In genomic region chr19:29587518-29587986, GRCh38 we compare ENCODE assay signal across 10 cellular contexts. TPM values are rescaled to one million over a fixed set of nuclear protein-coding genes. Genes with fewer than 3 reads are reported as not detected.
DNase-seq lines count a peak whose midpoint lies in the region; ATAC-seq, FAIRE-seq and TF ChIP-seq lines count a peak whose summit lies in the region.
"Had no signal": no experiment of that assay in that cellular context is flagged by ENCODE, and none has a peak within 500 bp of the region (broad histone marks: within the 10 kb centered on the region; RNA-seq: fewer than 3 reads in every experiment).

No MANE protein-coding gene starts in this region.

- H3K27me3 ChIP-seq in Peyer's patch, result no peaks in the 10 kb centered on the region
- peaks cover 4% of the 10 kb centered on the region for H3K27me3 ChIP-seq in astrocyte (ENCODE audit: insufficient read depth, low read length)

- CTCF ChIA-PET in A549 (lab: Yijun Ruan, JAX), result interaction anchor here (1.2 to 3.3 kb wide), 5 partner anchors 10 to 120 kb away, joined by 3 to 28 read pairs (median 4); partner anchors contain the start of gene POP4

- no peaks in the 10 kb centered on the region for H3K79me2 ChIP-seq in astrocyte (ENCODE audit: insufficient read depth, low read length)

- TF ChIP-seq POLR2A in A549 (IDR thresholded peaks at IDR 0.05; ENCODE audit: low read length) (no peak), Peyer's patch (IDR thresholded peaks at IDR 0.05) (no peak)

- H3K4me3 ChIP-seq in A549, result no peak overlapping the region
- no peak overlapping the region for H3K4me3 ChIP-seq in Peyer's patch
- H3K4me3 ChIP-seq in astrocyte (ENCODE audit: insufficient read depth, low read depth, low read length), result no peak overlapping the region

- no peak for TF ChIP-seq CTCF in A549 (IDR thresholded peaks at IDR 0.05)
- TF ChIP-seq CTCF in Peyer's patch (IDR thresholded peaks at IDR 0.05), result no peak
- no peak for TF ChIP-seq CTCF in astrocyte (IDR thresholded peaks at IDR 0.05; ENCODE audit: insufficient read depth, low read depth, low read length)

- H3K4me1 Mint-ChIP-seq in astrocyte (ENCODE audit: low read depth, unreplicated experiment), result peaks cover 33% of the 10 kb centered on the region
- H3K4me1 Mint-ChIP-seq: activated B cell treated with CpG ODN at 0.5 μM for 24 hours, naive B cell had no signal

- FAIRE-seq in A549 (lab: Jason Lieb, UNC) (no peak), astrocyte (lab: Jason Lieb, UNC) (no peak)

- H3K27ac Mint-ChIP-seq in astrocyte (ENCODE audit: unreplicated experiment), result peak overlapping the region; percentile 97
- H3K27ac Mint-ChIP-seq: activated B cell treated with CpG ODN at 0.5 μM for 24 hours, naive B cell had no signal

- TF ChIP-seq EP300 in A549 (IDR thresholded peaks at IDR 0.05), result no peak

- H3K27me3 Mint-ChIP-seq in astrocyte (ENCODE audit: low read depth, unreplicated experiment), result peaks cover 31% of the 10 kb centered on the region

- 0% methylated on average over 2 of the region's 2 CpGs for WGBS in A549 (ENCODE audit: missing lambda C conversion rate)

- ATAC-seq in A549, result no peak
- ATAC-seq in GM21576 (IDR thresholded peaks at IDR 0.05; ENCODE audit: unreplicated experiment), result peak; percentile 90
- no peak for ATAC-seq in HG03045 (IDR thresholded peaks at IDR 0.05; ENCODE audit: unreplicated experiment)

- H3K9me3 Mint-ChIP-seq in astrocyte (ENCODE audit: unreplicated experiment), result peaks cover 11% of the 10 kb centered on the region

- POLR2A ChIA-PET in A549 (lab: Yijun Ruan, JAX), result no interaction called here

- H4K20me1 ChIP-seq in astrocyte (ENCODE audit: insufficient read depth, low read length), result no peaks in the 10 kb centered on the region

- peak overlapping the region; percentile 36 for H3K4me3 Mint-ChIP-seq in astrocyte (ENCODE audit: unreplicated experiment)
- H3K4me3 Mint-ChIP-seq: activated B cell treated with CpG ODN at 0.5 μM for 24 hours, naive B cell had no signal

- DNase-seq in A549 (ENCODE audit: low read depth in 1 of 2, low spot score in 1 of 2) (no peak), Peyer's patch (peak in 2 of 3 donors; percentile 22 to 77), astrocyte (ENCODE audit: low read depth) (no peak), caudate nucleus (lab: John Stamatoyannopoulos, UW) (no peak), COLO829 (ENCODE audit: low spot score) (no peak)
- DNase-seq in stimulated activated CD8-positive, alpha-beta memory T cell treated with anti-CD3 and anti-CD28 coated beads, Interleukin-7, amount 100 ng/mL, for 48 hours (ENCODE audit: extremely low read depth in 1 of 2, low read depth in 1 of 2), result peak; percentile 36 to 77
- DNase-seq: activated B cell treated with CpG ODN at 0.5 μM for 24 hours, naive B cell had no signal

- H3K4me1 ChIP-seq in A549 (no peaks in the 10 kb centered on the region), Peyer's patch (no peaks in the 10 kb centered on the region), astrocyte (ENCODE audit: insufficient read depth, low read length) (peaks cover 7% of the 10 kb centered on the region)

- H3K9ac ChIP-seq in astrocyte (ENCODE audit: low read length), result no peak overlapping the region

- H3K36me3 Mint-ChIP-seq in astrocyte (ENCODE audit: low read depth, unreplicated experiment), result no peaks in the 10 kb centered on the region

- no peak overlapping the region for H2AFZ ChIP-seq in astrocyte (ENCODE audit: low read depth, low read length)

- no peak for TF ChIP-seq RAD21 in A549 (conservative IDR thresholded peaks at IDR 0.05 in 1 of 2, IDR thresholded peaks at IDR 0.05 in 1 of 2)

- no peak overlapping the region for H3K27ac ChIP-seq in A549
- H3K27ac ChIP-seq in Peyer's patch, result peak overlapping the region in 2 of 4 donors; percentile 18 to 67
- H3K27ac ChIP-seq in astrocyte (ENCODE audit: low read depth, low read length), result no peak overlapping the region
- H3K27ac ChIP-seq in caudate nucleus (ENCODE audit: low read depth, low read length), result no peak overlapping the region

- H3K4me2 ChIP-seq in A549, result no peak overlapping the region
- no peak overlapping the region for H3K4me2 ChIP-seq in astrocyte (ENCODE audit: low read length)

- H3K36me3 ChIP-seq in Peyer's patch (no peaks in the 10 kb centered on the region), astrocyte (ENCODE audit: insufficient read depth, low read length) (no peaks in the 10 kb centered on the region)

- H3K9me3 ChIP-seq in A549 (peaks cover 9% of the 10 kb centered on the region; the same call in 1 of the 3 replicates), Peyer's patch (no peaks in the 10 kb centered on the region), astrocyte (ENCODE audit: insufficient read depth, low read depth, low read length) (no peaks in the 10 kb centered on the region)

TF ChIP-seq in A549, 52 proteins besides CTCF, POLR2A, EP300 and RAD21:
- TF ChIP-seq EHMT2 (IDR thresholded peaks at IDR 0.05; ENCODE audit: low read depth) (no peak), FOSL2 (IDR thresholded peaks at IDR 0.05) (no peak), FOSL2 (CRISPR knock-in tag; IDR thresholded peaks at IDR 0.05) (peak; percentile 6; the same call in 1 of the 2 replicates)
TF ChIP-seq in A549: peak in this region for 1.

RNA-seq across cellular contexts. Expression of gene POP4, which starts 18.5 kb away (rescaled TPM):
- polyA plus RNA-seq in A549 (2011; rRNA removed) (194 and 208 TPM in 2 replicates), A549 (2017; fragmentation: RNase III; extraction: RNeasy Plus Mini Kit Qiagen cat#74134 plus additional on column Dnase treatment) (202 to 226 TPM (median 206 TPM) in 3 replicates)
- polyA plus RNA-seq in A549 (2012; cell fraction: cytosol; rRNA removed), result 137 and 159 TPM in 2 replicates
- 90.9 and 93.5 TPM in 2 replicates for polyA plus RNA-seq in A549 (2012; cell fraction: nucleus; rRNA removed)
- 114 and 131 TPM in 2 replicates for polyA minus RNA-seq in A549 (2011; rRNA and poly(A)+ RNA removed)
- total RNA-seq in Peyer's patch (10 to 100 TPM; 43.7 to 50.9 (median 49.1) TPM), astrocyte (52.3 and 60.6 TPM in 2 replicates)

Comparison
In these comparisons a context has a peak if more than half of its experiments do, and no peak if none do; other contexts are left out.
1. DNase-seq: peak in Peyer's patch (2 of 3) and stimulated activated CD8-positive, alpha-beta memory T cell treated with anti-CD3 and anti-CD28 coated beads, Interleukin-7, amount 100 ng/mL, for 48 hours (2 of 2); none in A549 (0 of 2), astrocyte (single experiment), caudate nucleus (0 of 61) and COLO829 (single experiment).